ENCODE assay signal across 8 cellular contexts in genomic region chr19:46745521-46746280, GRCh38. TPM values are rescaled to one million over a fixed set of nuclear protein-coding genes. Genes with fewer than 3 reads are reported as not detected.
DNase-seq lines count a peak whose midpoint lies in the region; ATAC-seq and TF ChIP-seq lines count a peak whose summit lies in the region.

TSS of gene FKRP (plus strand) at chr19:46746057. CDS start at chr19:46755451, 9,394 bp downstream.

- H2AFZ ChIP-seq in ACC112 (ENCODE audit: low read length, unreplicated experiment), result peak within 1 kb of the TSS; percentile 99

- TF ChIP-seq CTCF in cardiac muscle cell (IDR thresholded peaks at IDR 0.05; ENCODE audit: low read depth, low read length), result no peak

- H3K27me3 ChIP-seq in ACC112 (ENCODE audit: insufficient read depth, low read length) (no peaks in the 10 kb centered on the region), MG63 (no peaks in the 10 kb centered on the region), cardiac muscle cell (no peaks in the 10 kb centered on the region)

- H3K79me2 ChIP-seq in ACC112 (ENCODE audit: control insufficient read depth, insufficient read depth, low read length, unreplicated experiment), result peaks cover 52% of the 10 kb centered on the region

- H3K4me3 ChIP-seq in ACC112 (ENCODE audit: low read depth, low read length) (peak within 1 kb of the TSS; percentile 89), MG63 (peak within 1 kb of the TSS; percentile 81), cardiac muscle cell (peak within 1 kb of the TSS; percentile 100)

- H3K9me3 ChIP-seq in MG63 (no peaks in the 10 kb centered on the region), cardiac muscle cell (ENCODE audit: low read depth) (no peaks in the 10 kb centered on the region)

- H3K36me3 ChIP-seq in ACC112 (ENCODE audit: insufficient read depth, low read length) (no peaks in the 10 kb centered on the region), MG63 (peaks cover 39% of the 10 kb centered on the region), cardiac muscle cell (peaks cover 4% of the 10 kb centered on the region)

- intact Hi-C loops in posterior vena cava (cut with DNase I), result loop anchor here in 1 of 2 donors (5.0 kb wide), 1 partner anchor 703 kb away; the partner anchor contains the start of gene IGFL4

- peak; percentile 37 for DNase-seq in MG63
- peak; percentile 47 for DNase-seq in activated naive CD4-positive, alpha-beta T cell treated with Interleukin-2 at 50 U/mL for 16 hours
- DNase-seq in cardiac muscle cell (ENCODE audit: low read depth in 1 of 2, low spot score in 1 of 2), result peak in 1 of 2 donors; percentile 63
- no peak for DNase-seq in posterior vena cava (ENCODE audit: low spot score)
- no peak for DNase-seq in DMS153 (lab: John Stamatoyannopoulos, UW)
- DNase-seq in GDM1 (lab: John Stamatoyannopoulos, UW), result no peak

- peak; percentile 35 for ATAC-seq in GM19372 (IDR thresholded peaks at IDR 0.05; ENCODE audit: low read depth, unreplicated experiment)

- H3K4me1 ChIP-seq in ACC112 (ENCODE audit: control insufficient read depth, insufficient read depth, low read length, unreplicated experiment) (no peaks in the 10 kb centered on the region), cardiac muscle cell (ENCODE audit: low read depth) (no peaks in the 10 kb centered on the region)

- peak within 1 kb of the TSS; percentile 57; the same call in 1 of the 2 replicates for H3K27ac ChIP-seq in ACC112 (ENCODE audit: low read depth, low read length)
- peak within 1 kb of the TSS; percentile 98 for H3K27ac ChIP-seq in cardiac muscle cell

RNA-seq across cellular contexts. Expression of gene FKRP, which starts in this region (rescaled TPM):
- total RNA-seq in MG63 (2014; rRNA removed; shearing (Covaris generic); ENCODE audit: low replicate concordance), result 6.5 and 18.0 TPM in 2 replicates
- 39.1 and 50.3 TPM in 2 replicates for total RNA-seq in cardiac muscle cell
- 20.4 and 25.3 TPM in 2 replicates for polyA plus RNA-seq in cardiac muscle cell
- total RNA-seq in posterior vena cava, result 10 to 100 TPM; 15.2 to 18.6 TPM

Comparison
In these comparisons a context has a peak if more than half of its experiments do, and no peak if none do; other contexts are left out.
1. DNase-seq: peak in MG63 (single experiment) and activated naive CD4-positive, alpha-beta T cell treated with Interleukin-2 at 50 U/mL for 16 hours (single experiment); none in posterior vena cava (single experiment), DMS153 (single experiment) and GDM1 (single experiment).
2. Peak in every context shown above with its lines, with median percentiles within 50 percentile points of each other: H3K4me3 ChIP-seq.